25 cellular contexts compared by ENCODE assay signal in genomic region chr5:148635321-148636083, GRCh38. TPM values are rescaled to one million over a fixed set of nuclear protein-coding genes. Genes with fewer than 3 reads are reported as not detected.
DNase-seq lines count a peak whose midpoint lies in the region; ATAC-seq, FAIRE-seq and TF ChIP-seq lines count a peak whose summit lies in the region.
"Had no signal": no experiment of that assay in that cellular context is flagged by ENCODE, and none has a peak within 500 bp of the region (broad histone marks: within the 10 kb centered on the region; RNA-seq: fewer than 3 reads in every experiment).

No MANE protein-coding gene starts in this region.

- 0 out of 2 replicates have a peak, but pooled peaks have one; percentile 6 for TF ChIP-seq RAD21 in SK-N-SH (IDR thresholded peaks at IDR 0.05; ENCODE audit: low read length)

- H4K8ac ChIP-seq in mesendoderm (ENCODE audit: low read depth, low read length): no peak overlapping the region

- H3K9me2 ChIP-seq in SK-N-SH: no peaks in the 10 kb centered on the region

- TF ChIP-seq POLR2A in esophagus muscularis mucosa (IDR thresholded peaks at IDR 0.05; ENCODE audit: low read depth): no peak

- H3K27ac Mint-ChIP-seq in stimulated activated naive B cell treated with anti-CD40 and anti-IgM and Interleukin-4, amounts not matched to agents 10 μg/mL and 1 μg/mL and 100 μg/mL, for 72 hours: no peak overlapping the region
- H3K27ac Mint-ChIP-seq in activated naive CD4-positive, alpha-beta T cell treated with anti-CD3 and anti-CD28 coated beads for 36 hours: no peak overlapping the region
- H3K27ac Mint-ChIP-seq: H9 had no signal

- WGBS in SK-N-SH (ENCODE audit: low lambda C conversion rate): 5% methylated on average over 1 of the region's 1 CpG
- 61% methylated on average over 1 of the region's 1 CpG for WGBS in esophagus muscularis mucosa
- 68 to 83% (median 79%) methylated on average over 1 of the region's 1 CpG for WGBS in small intestine, 3 donors
- WGBS in mesendoderm (ENCODE audit: extremely low coverage, insufficient coverage, low lambda C conversion rate): no CpG with 5 or more reads among the region's 1 CpG

- H3K36me3 Mint-ChIP-seq in stimulated activated naive B cell treated with anti-CD40 and anti-IgM and Interleukin-4, amounts not matched to agents 10 μg/mL and 1 μg/mL and 100 μg/mL, for 72 hours: no peaks in the 10 kb centered on the region
- H3K36me3 Mint-ChIP-seq in activated naive CD4-positive, alpha-beta T cell treated with anti-CD3 and anti-CD28 coated beads for 36 hours (ENCODE audit: low read depth): no peaks in the 10 kb centered on the region
- H3K36me3 Mint-ChIP-seq: CD4-positive, alpha-beta memory T cell had no signal

- no peak overlapping the region for H3K56ac ChIP-seq in mesendoderm (ENCODE audit: low read length)

- no peaks in the 10 kb centered on the region for H3K9me3 ChIP-seq in SK-N-SH
- no peaks in the 10 kb centered on the region for H3K9me3 ChIP-seq in esophagus muscularis mucosa
- no peaks in the 10 kb centered on the region for H3K9me3 ChIP-seq in mucosa of rectum (ENCODE audit: control insufficient read depth in 2 of 2, low read length in 2 of 2)
- no peaks in the 10 kb centered on the region for H3K9me3 ChIP-seq in small intestine (ENCODE audit: control insufficient read depth, low read depth)
- H3K9me3 ChIP-seq in left lung: no peaks in the 10 kb centered on the region

- no peak for TF ChIP-seq CTCF in SK-N-SH (IDR thresholded peaks at IDR 0.05)
- TF ChIP-seq CTCF in esophagus muscularis mucosa (IDR thresholded peaks at IDR 0.05): no peak
- no peak for TF ChIP-seq CTCF in left lung (IDR thresholded peaks at IDR 0.05)

- H3K4me3 Mint-ChIP-seq in stimulated activated naive B cell treated with anti-CD40 and anti-IgM and Interleukin-4, amounts not matched to agents 10 μg/mL and 1 μg/mL and 100 μg/mL, for 72 hours: no peak overlapping the region
- H3K4me3 Mint-ChIP-seq in activated naive CD4-positive, alpha-beta T cell treated with anti-CD3 and anti-CD28 coated beads for 36 hours: no peak overlapping the region
- H3K4me3 Mint-ChIP-seq: CD4-positive, alpha-beta memory T cell; H9 had no signal

- TF ChIP-seq EP300 in SK-N-SH (IDR thresholded peaks at IDR 0.05; ENCODE audit: borderline replicate concordance in 1 of 2, low read depth in 1 of 2, low read length in 1 of 2) (peak in 1 of 2 experiments; percentile 97; a peak in 2 of 4 replicates), esophagus muscularis mucosa (IDR thresholded peaks at IDR 0.05) (no peak)

- intact Hi-C loops in esophagus muscularis mucosa (cut with DNase I): no loop called here
- intact Hi-C loops in activated naive CD4-positive, alpha-beta T cell treated with anti-CD3 and anti-CD28 coated beads for 36 hours (cut with micrococcal nuclease): no loop called here
- intact Hi-C loops in left lung (cut with DNase I): no loop called here

- H3K27me3 ChIP-seq in SK-N-SH (ENCODE audit: insufficient read depth) (no peaks in the 10 kb centered on the region), esophagus muscularis mucosa (no peaks in the 10 kb centered on the region), mucosa of rectum (ENCODE audit: control insufficient read depth in 2 of 2, insufficient read depth in 2 of 2, low read length in 2 of 2) (no peaks in the 10 kb centered on the region), small intestine (ENCODE audit: control insufficient read depth in 2 of 2, insufficient read depth in 2 of 2, low read length in 2 of 2) (no peaks in the 10 kb centered on the region), mesendoderm (ENCODE audit: insufficient read depth, low read length, poor library complexity) (no peaks in the 10 kb centered on the region), left lung (peaks cover 0 to 6% of the 10 kb centered on the region in 2 donors)

- H3K4me3 ChIP-seq in SK-N-SH (ENCODE audit: low read depth in 2 of 2, low read length in 1 of 2) (no peak overlapping the region), esophagus muscularis mucosa (no peak overlapping the region), mucosa of rectum (ENCODE audit: low read length in 2 of 2) (no peak overlapping the region), small intestine (ENCODE audit: low read depth in 1 of 2, low read length in 2 of 2) (no peak overlapping the region), mesendoderm (ENCODE audit: low read length) (no peak overlapping the region), left lung (no peak overlapping the region)
- H3K4me3 ChIP-seq: GM23248 had no signal

- H3K36me3 ChIP-seq in SK-N-SH (replicated peaks in 1 of 2; ENCODE audit: control insufficient read depth in 1 of 2, insufficient read depth in 2 of 2, low read length in 1 of 2): no peaks in the 10 kb centered on the region
- H3K36me3 ChIP-seq in esophagus muscularis mucosa: no peaks in the 10 kb centered on the region
- no peaks in the 10 kb centered on the region for H3K36me3 ChIP-seq in mucosa of rectum (ENCODE audit: control insufficient read depth in 2 of 2, insufficient read depth in 2 of 2, low read length in 2 of 2)
- H3K36me3 ChIP-seq in small intestine (ENCODE audit: control insufficient read depth in 2 of 2, insufficient read depth in 2 of 2, low read length in 2 of 2): no peaks in the 10 kb centered on the region
- no peaks in the 10 kb centered on the region for H3K36me3 ChIP-seq in mesendoderm (ENCODE audit: control insufficient read depth, insufficient read depth, low read length)
- H3K36me3 ChIP-seq in left lung: no peaks in the 10 kb centered on the region

- H4K20me1 ChIP-seq in SK-N-SH (ENCODE audit: insufficient read depth): no peaks in the 10 kb centered on the region

- H3K27ac ChIP-seq in SK-N-SH (ENCODE audit: low read depth in 2 of 2, low read length in 1 of 2): peak overlapping the region in 1 of 2 experiments; percentile 60; a peak in 2 of 4 replicates
- no peak overlapping the region for H3K27ac ChIP-seq in esophagus muscularis mucosa (replicated peaks in 1 of 4)
- peak overlapping the region; percentile 5 to 41 for H3K27ac ChIP-seq in mucosa of rectum (ENCODE audit: low read depth in 2 of 2, low read length in 2 of 2)
- H3K27ac ChIP-seq in small intestine (ENCODE audit: low read depth in 1 of 2, low read length in 1 of 2): no peak overlapping the region
- no peak overlapping the region for H3K27ac ChIP-seq in mesendoderm (ENCODE audit: low read depth, low read length)
- H3K27ac ChIP-seq in left lung: no peak overlapping the region
- H3K27ac ChIP-seq: GM23248 had no signal

- H3K4me1 Mint-ChIP-seq in stimulated activated naive B cell treated with anti-CD40 and anti-IgM and Interleukin-4, amounts not matched to agents 10 μg/mL and 1 μg/mL and 100 μg/mL, for 72 hours: no peaks in the 10 kb centered on the region
- H3K4me1 Mint-ChIP-seq in activated naive CD4-positive, alpha-beta T cell treated with anti-CD3 and anti-CD28 coated beads for 36 hours (ENCODE audit: low read depth): peaks cover 6% of the 10 kb centered on the region

- H3K79me1 ChIP-seq in mesendoderm (ENCODE audit: low read length): no peaks in the 10 kb centered on the region

- POLR2A ChIA-PET in SK-N-SH (lab: Yijun Ruan, JAX): no interaction called here

- no peaks in the 10 kb centered on the region for H3F3A ChIP-seq in SK-N-SH (replicated peaks; ENCODE audit: insufficient read depth)

- H4K5ac ChIP-seq in mesendoderm (ENCODE audit: low read length): no peak overlapping the region

- H2BK5ac ChIP-seq in mesendoderm (ENCODE audit: low read length): no peak overlapping the region

- H3K4me2 ChIP-seq in SK-N-SH: no peak overlapping the region
- H3K4me2 ChIP-seq in mesendoderm (ENCODE audit: low read length): no peak overlapping the region

- no peak for ATAC-seq in stimulated activated naive B cell treated with anti-CD40 and anti-IgM and Interleukin-4, amounts not matched to agents 10 μg/mL and 1 μg/mL and 100 μg/mL, for 72 hours (replicated peaks)
- ATAC-seq in left lung: no peak
- ATAC-seq: HCT116 had no signal

- H2BK15ac ChIP-seq in mesendoderm (replicated peaks; ENCODE audit: low read depth): no peak overlapping the region

- H3K4ac ChIP-seq in mesendoderm (ENCODE audit: low read depth, low read length): no peak overlapping the region

- no peak overlapping the region for H3K23ac ChIP-seq in mesendoderm (ENCODE audit: low read length)

- CTCF ChIA-PET in SK-N-SH (lab: Yijun Ruan, JAX): interaction anchor here (0.7 to 3.7 kb wide), 5 partner anchors 50 to 479 kb away, joined by 3 to 16 read pairs (median 4); no protein-coding TSS in a partner anchor
- CTCF ChIA-PET in activated naive CD4-positive, alpha-beta T cell treated with anti-CD3 and anti-CD28 coated beads for 36 hours (lab: Charles Lee): interaction anchor here (1.4 kb wide), 1 partner anchor 96 kb away, joined by 3 read pairs; no protein-coding TSS in a partner anchor

- H2AK5ac ChIP-seq in mesendoderm (ENCODE audit: low read length): no peak overlapping the region

- H3K27me3 Mint-ChIP-seq in stimulated activated naive B cell treated with anti-CD40 and anti-IgM and Interleukin-4, amounts not matched to agents 10 μg/mL and 1 μg/mL and 100 μg/mL, for 72 hours: peaks cover 13 to 22% of the 10 kb centered on the region in 2 donors
- H3K27me3 Mint-ChIP-seq in activated naive CD4-positive, alpha-beta T cell treated with anti-CD3 and anti-CD28 coated beads for 36 hours (ENCODE audit: low read depth): peaks cover 15% of the 10 kb centered on the region

- DNase-seq in SK-N-SH (peak; percentile 62), esophagus muscularis mucosa (ENCODE audit: extremely low spot score) (peak; percentile 12), small intestine (peak; percentile 57), mesendoderm (no peak), left lung (no peak)
- no peak for DNase-seq in stimulated activated naive B cell treated with anti-CD40 and anti-IgM and Interleukin-4, amounts not matched to agents 10 μg/mL and 1 μg/mL and 100 μg/mL, for 72 hours
- DNase-seq in activated naive CD4-positive, alpha-beta T cell treated with anti-CD3 and anti-CD28 coated beads for 36 hours: no peak
- DNase-seq: C1 segment of cervical spinal cord; Calu3; CD4-positive, alpha-beta memory T cell; COR-L47; DMS53; DMS79 treated with DMSO at 0.1 percent for 48 hours; GF-D8; GM23248; H9 had no signal

- H3K4me1 ChIP-seq in SK-N-SH (ENCODE audit: control insufficient read depth in 1 of 2, insufficient read depth in 2 of 2, low read depth in 1 of 2, low read length in 1 of 2) (peaks cover 0 to 6% of the 10 kb centered on the region in 2 experiments; a peak in 2 of 4 replicates), esophagus muscularis mucosa (no peaks in the 10 kb centered on the region), mucosa of rectum (ENCODE audit: control insufficient read depth in 2 of 2, insufficient read depth in 2 of 2, low read length in 2 of 2) (peaks cover 11 to 14% of the 10 kb centered on the region in 2 donors), small intestine (ENCODE audit: control insufficient read depth in 2 of 2, insufficient read depth in 1 of 2, low read depth in 1 of 2, low read length in 1 of 2) (peaks cover 5 to 8% of the 10 kb centered on the region in 2 donors), mesendoderm (ENCODE audit: control insufficient read depth, low read depth, low read length) (no peaks in the 10 kb centered on the region), left lung (no peaks in the 10 kb centered on the region)

- H3K79me2 ChIP-seq in SK-N-SH (ENCODE audit: insufficient read depth): no peaks in the 10 kb centered on the region
- no peaks in the 10 kb centered on the region for H3K79me2 ChIP-seq in mesendoderm (ENCODE audit: control insufficient read depth, insufficient read depth, low read length)

- no peak for FAIRE-seq in small intestine (lab: Jason Lieb, UNC)
- FAIRE-seq: GM12892 had no signal

- H3K9ac ChIP-seq in SK-N-SH (no peak overlapping the region), mucosa of rectum (ENCODE audit: low read depth in 1 of 2, low read length in 2 of 2) (no peak overlapping the region), mesendoderm (ENCODE audit: low read length) (no peak overlapping the region)
- H3K9ac ChIP-seq: GM23248 had no signal

- no peak overlapping the region for H3K18ac ChIP-seq in mesendoderm (ENCODE audit: low read length)

- H3K9me3 Mint-ChIP-seq in stimulated activated naive B cell treated with anti-CD40 and anti-IgM and Interleukin-4, amounts not matched to agents 10 μg/mL and 1 μg/mL and 100 μg/mL, for 72 hours: no peaks in the 10 kb centered on the region
- H3K9me3 Mint-ChIP-seq in activated naive CD4-positive, alpha-beta T cell treated with anti-CD3 and anti-CD28 coated beads for 36 hours: no peaks in the 10 kb centered on the region
- H3K9me3 Mint-ChIP-seq: CD4-positive, alpha-beta memory T cell; H9 had no signal

- H2AFZ ChIP-seq in SK-N-SH (ENCODE audit: low read depth): no peak overlapping the region
- H2AFZ ChIP-seq: GM23248 had no signal

- no peak overlapping the region for H2BK120ac ChIP-seq in mesendoderm (ENCODE audit: low read depth, low read length)

RNA-seq across cellular contexts. Expression of gene HTR4, which starts 18.8 kb away (rescaled TPM):
- polyA plus RNA-seq in SK-N-SH (2012; rRNA removed) (not detected in 2 replicates), small intestine (1 to 10 TPM; 1.6 to 8.7 (median 5.6) TPM)
- polyA plus RNA-seq in SK-N-SH (2012; cell fraction: cytosol; rRNA removed): not detected in 2 replicates
- not detected in 2 replicates for polyA plus RNA-seq in SK-N-SH (2012; cell fraction: nucleus; rRNA removed)
- total RNA-seq in esophagus muscularis mucosa (under 1 TPM in 2 of 4 donors, not detected in 2; 0.23 to 0.42 TPM), left lung (not detected)
- not detected for polyA plus RNA-seq in mesendoderm (2013, experiment 1 of 2)
- polyA plus RNA-seq in mesendoderm (2013, experiment 2 of 2): not detected
- not detected for total RNA-seq in activated naive CD4-positive, alpha-beta T cell treated with anti-CD3 and anti-CD28 coated beads for 36 hours
- total RNA-seq: A172; A673; Calu3; CD4-positive, alpha-beta memory T cell; Daoy; G401; GM23248; H4; H9 had no signal
- polyA plus RNA-seq: BJ; CD4-positive, alpha-beta memory T cell; GM23248 had no signal

Comparison
In these comparisons a context has a peak if more than half of its experiments do, and no peak if none do; other contexts are left out.
1. DNase-seq: peak in SK-N-SH (single experiment), esophagus muscularis mucosa (single experiment) and small intestine (single experiment); none in stimulated activated naive B cell treated with anti-CD40 and anti-IgM and Interleukin-4, amounts not matched to agents 10 μg/mL and 1 μg/mL and 100 μg/mL, for 72 hours (single experiment), mesendoderm (single experiment), activated naive CD4-positive, alpha-beta T cell treated with anti-CD3 and anti-CD28 coated beads for 36 hours (single experiment) and left lung (0 of 2).
2. H3K27ac ChIP-seq: peak in mucosa of rectum (2 of 2); none in esophagus muscularis mucosa (0 of 4), small intestine (0 of 2), mesendoderm (single experiment) and left lung (0 of 2).